Comparison of ENCODE assay signal across 11 cellular contexts in genomic region chr19:55474269-55475265, GRCh38. TPM values are rescaled to one million over a fixed set of nuclear protein-coding genes. Genes with fewer than 3 reads are reported as not detected.
DNase-seq lines count a peak whose midpoint lies in the region; ATAC-seq and TF ChIP-seq lines count a peak whose summit lies in the region.
"Had no signal": no experiment of that assay in that cellular context is flagged by ENCODE, and none has a peak within 500 bp of the region (broad histone marks: within the 10 kb centered on the region; RNA-seq: fewer than 3 reads in every experiment).

No MANE protein-coding gene starts in this region.

- ATAC-seq in stimulated activated naive CD8-positive, alpha-beta T cell treated with anti-CD3 and anti-CD28 coated beads, Interleukin-15, amount 100 ng/mL, for 72 hours = no peak
- no peak for ATAC-seq in GM19397 (IDR thresholded peaks at IDR 0.05; ENCODE audit: unreplicated experiment)

- peaks cover under 1% of the 10 kb centered on the region for H3K36me3 Mint-ChIP-seq in stimulated activated naive CD8-positive, alpha-beta T cell treated with anti-CD3 and anti-CD28 coated beads, Interleukin-15, Interleukin-2, amounts not matched to agents 100 ng/mL and 50 ng/mL, for 24 hours (ENCODE audit: low read depth)
- H3K36me3 Mint-ChIP-seq in activated naive CD8-positive, alpha-beta T cell treated with anti-CD3 and anti-CD28 coated beads for 36 hours = peaks cover 2% of the 10 kb centered on the region

- H3K27ac Mint-ChIP-seq in stimulated activated naive CD8-positive, alpha-beta T cell treated with anti-CD3 and anti-CD28 coated beads, Interleukin-15, Interleukin-2, amounts not matched to agents 100 ng/mL and 50 ng/mL, for 24 hours = no peak overlapping the region
- no peak overlapping the region for H3K27ac Mint-ChIP-seq in stimulated activated naive CD8-positive, alpha-beta T cell treated with anti-CD3 and anti-CD28 coated beads, Interleukin-15, amount 100 ng/mL, for 72 hours
- H3K27ac Mint-ChIP-seq in activated naive CD8-positive, alpha-beta T cell treated with anti-CD3 and anti-CD28 coated beads for 36 hours = no peak overlapping the region

- no peak for TF ChIP-seq CTCF in kidney epithelial cell (IDR thresholded peaks at IDR 0.05; ENCODE audit: insufficient read depth, low read length, poor library complexity, severe bottlenecking)

- no peaks in the 10 kb centered on the region for H3K36me3 ChIP-seq in kidney epithelial cell (ENCODE audit: control insufficient read depth, insufficient read depth, low read length)
- H3K36me3 ChIP-seq: sigmoid colon had no signal

- H3K4me3 Mint-ChIP-seq in stimulated activated naive CD8-positive, alpha-beta T cell treated with anti-CD3 and anti-CD28 coated beads, Interleukin-15, Interleukin-2, amounts not matched to agents 100 ng/mL and 50 ng/mL, for 24 hours = peak overlapping the region; percentile 92
- peak overlapping the region in 1 of 2 donors; percentile 96 for H3K4me3 Mint-ChIP-seq in stimulated activated naive CD8-positive, alpha-beta T cell treated with anti-CD3 and anti-CD28 coated beads, Interleukin-15, amount 100 ng/mL, for 72 hours
- H3K4me3 Mint-ChIP-seq in activated naive CD8-positive, alpha-beta T cell treated with anti-CD3 and anti-CD28 coated beads for 36 hours = peak overlapping the region; percentile 18

- no peak overlapping the region for H3K4me3 ChIP-seq in kidney epithelial cell (ENCODE audit: low read depth, low read length)
- H3K4me3 ChIP-seq: sigmoid colon had no signal

- H3K4me1 Mint-ChIP-seq in stimulated activated naive CD8-positive, alpha-beta T cell treated with anti-CD3 and anti-CD28 coated beads, Interleukin-15, Interleukin-2, amounts not matched to agents 100 ng/mL and 50 ng/mL, for 24 hours (ENCODE audit: low read depth) = peaks cover 28% of the 10 kb centered on the region
- peaks cover 38% of the 10 kb centered on the region for H3K4me1 Mint-ChIP-seq in stimulated activated naive CD8-positive, alpha-beta T cell treated with anti-CD3 and anti-CD28 coated beads, Interleukin-15, amount 100 ng/mL, for 72 hours
- H3K4me1 Mint-ChIP-seq in activated naive CD8-positive, alpha-beta T cell treated with anti-CD3 and anti-CD28 coated beads for 36 hours = peaks cover 28% of the 10 kb centered on the region

- no peaks in the 10 kb centered on the region for H3K9me3 Mint-ChIP-seq in stimulated activated naive CD8-positive, alpha-beta T cell treated with anti-CD3 and anti-CD28 coated beads, Interleukin-15, Interleukin-2, amounts not matched to agents 100 ng/mL and 50 ng/mL, for 24 hours
- no peaks in the 10 kb centered on the region for H3K9me3 Mint-ChIP-seq in stimulated activated naive CD8-positive, alpha-beta T cell treated with anti-CD3 and anti-CD28 coated beads, Interleukin-15, amount 100 ng/mL, for 72 hours
- no peaks in the 10 kb centered on the region for H3K9me3 Mint-ChIP-seq in activated naive CD8-positive, alpha-beta T cell treated with anti-CD3 and anti-CD28 coated beads for 36 hours

- DNase-seq in stimulated activated naive CD8-positive, alpha-beta T cell treated with anti-CD3 and anti-CD28 coated beads, Interleukin-15, amount 100 ng/mL, for 72 hours = no peak
- DNase-seq in activated naive CD8-positive, alpha-beta T cell treated with anti-CD3 and anti-CD28 coated beads for 36 hours = no peak
- DNase-seq in kidney epithelial cell (ENCODE audit: low read depth) = peak; percentile 95
- DNase-seq in cerebellar cortex (ENCODE audit: low spot score) = no peak
- no peak for DNase-seq in superior temporal gyrus (ENCODE audit: extremely low spot score)
- DNase-seq in NCI-H526 (lab: John Stamatoyannopoulos, UW) = no peak
- DNase-seq: sigmoid colon had no signal

- H3K27me3 Mint-ChIP-seq in stimulated activated naive CD8-positive, alpha-beta T cell treated with anti-CD3 and anti-CD28 coated beads, Interleukin-15, Interleukin-2, amounts not matched to agents 100 ng/mL and 50 ng/mL, for 24 hours = no peaks in the 10 kb centered on the region
- no peaks in the 10 kb centered on the region for H3K27me3 Mint-ChIP-seq in stimulated activated naive CD8-positive, alpha-beta T cell treated with anti-CD3 and anti-CD28 coated beads, Interleukin-15, amount 100 ng/mL, for 72 hours
- no peaks in the 10 kb centered on the region for H3K27me3 Mint-ChIP-seq in activated naive CD8-positive, alpha-beta T cell treated with anti-CD3 and anti-CD28 coated beads for 36 hours

- no peaks in the 10 kb centered on the region for H3K27me3 ChIP-seq in kidney epithelial cell (ENCODE audit: control insufficient read depth, insufficient read depth, low read length)
- H3K27me3 ChIP-seq: sigmoid colon had no signal

RNA-seq across cellular contexts. Expression of gene ZNF628, which starts 1.9 kb away (rescaled TPM):
- total RNA-seq in activated naive CD8-positive, alpha-beta T cell treated with anti-CD3 and anti-CD28 coated beads for 36 hours = 10 to 100 TPM in 1 of 2 experiments, 1 to 10 TPM in 1; 8.8 to 10.3 TPM
- total RNA-seq in kidney epithelial cell = 7.3 and 15.8 TPM in 2 replicates

RNA-seq across cellular contexts. Expression of gene C19orf85, which starts 10.0 kb away (rescaled TPM):
- not detected for total RNA-seq in activated naive CD8-positive, alpha-beta T cell treated with anti-CD3 and anti-CD28 coated beads for 36 hours
- total RNA-seq in kidney epithelial cell = not detected in 2 replicates
- total RNA-seq: activated CD8-positive, alpha-beta memory T cell treated with anti-CD3 and anti-CD28 coated beads for 36 hours; liver; sigmoid colon had no signal

RNA-seq across cellular contexts. Expression of gene NAT14, which starts 10.4 kb away (rescaled TPM):
- total RNA-seq in activated naive CD8-positive, alpha-beta T cell treated with anti-CD3 and anti-CD28 coated beads for 36 hours = 10 to 100 TPM; 24.8 to 24.9 TPM
- 17.1 and 18.2 TPM in 2 replicates for total RNA-seq in kidney epithelial cell

RNA-seq across cellular contexts. Expression of gene ISOC2, which starts 13.1 kb away (rescaled TPM):
- total RNA-seq in activated naive CD8-positive, alpha-beta T cell treated with anti-CD3 and anti-CD28 coated beads for 36 hours = 10 to 100 TPM; 35.7 to 37.5 TPM
- 49.8 and 60.5 TPM in 2 replicates for total RNA-seq in kidney epithelial cell

RNA-seq across cellular contexts. Expression of gene SSC5D, which starts 13.7 kb away (rescaled TPM):
- 1 to 10 TPM in 1 of 2 experiments, under 1 TPM in 1; 0.46 to 1.4 TPM for total RNA-seq in activated naive CD8-positive, alpha-beta T cell treated with anti-CD3 and anti-CD28 coated beads for 36 hours
- total RNA-seq in kidney epithelial cell = 0.21 and 0.33 TPM in 2 replicates
